14 cellular contexts compared by ENCODE assay signal in genomic region chr11:88327061-88327460, GRCh38.
DNase-seq lines count a peak whose midpoint lies in the region; ATAC-seq and TF ChIP-seq lines count a peak whose summit lies in the region.
"Had no signal": no experiment of that assay in that cellular context is flagged by ENCODE, and none has a peak within 500 bp of the region (broad histone marks: within the 10 kb centered on the region; RNA-seq: fewer than 3 reads in every experiment).

No MANE protein-coding gene starts in this region.

- H3K27ac ChIP-seq in coronary artery: no peak overlapping the region

- peak overlapping the region; percentile 12 for H3K27ac Mint-ChIP-seq in central memory CD8-positive, alpha-beta T cell (ENCODE audit: low read depth)
- H3K27ac Mint-ChIP-seq in T-helper 2 cell treated with Interferon-gamma antibody and Interleukin-4, amounts not matched to agents 5 μg/mL and 100 μg/mL, for 36 hours: no peak overlapping the region
- H3K27ac Mint-ChIP-seq: activated CD4-positive, alpha-beta T cell treated with anti-CD3 and anti-CD28 coated beads for 36 hours had no signal

- H3K4me1 Mint-ChIP-seq in central memory CD8-positive, alpha-beta T cell: peaks cover 87% of the 10 kb centered on the region
- H3K4me1 Mint-ChIP-seq in T-helper 2 cell treated with Interferon-gamma antibody and Interleukin-4, amounts not matched to agents 5 μg/mL and 100 μg/mL, for 36 hours (ENCODE audit: low read depth): peaks cover 84% of the 10 kb centered on the region

- H3K4me3 Mint-ChIP-seq in central memory CD8-positive, alpha-beta T cell: peak overlapping the region; percentile 40
- no peak overlapping the region for H3K4me3 Mint-ChIP-seq in T-helper 2 cell treated with Interferon-gamma antibody and Interleukin-4, amounts not matched to agents 5 μg/mL and 100 μg/mL, for 36 hours
- H3K4me3 Mint-ChIP-seq: activated CD4-positive, alpha-beta T cell treated with anti-CD3 and anti-CD28 coated beads for 36 hours had no signal

- no peaks in the 10 kb centered on the region for H3K27me3 Mint-ChIP-seq in central memory CD8-positive, alpha-beta T cell
- H3K27me3 Mint-ChIP-seq in T-helper 2 cell treated with Interferon-gamma antibody and Interleukin-4, amounts not matched to agents 5 μg/mL and 100 μg/mL, for 36 hours (ENCODE audit: low read depth): no peaks in the 10 kb centered on the region
- H3K27me3 Mint-ChIP-seq: activated CD4-positive, alpha-beta T cell treated with anti-CD3 and anti-CD28 coated beads for 36 hours; activated naive CD8-positive, alpha-beta T cell had no signal

- no peak for TF ChIP-seq CTCF in coronary artery (IDR thresholded peaks at IDR 0.05)

- peak; percentile 67 for ATAC-seq in GM18511 (IDR thresholded peaks at IDR 0.05; ENCODE audit: unreplicated experiment)
- ATAC-seq in GM21528 (IDR thresholded peaks at IDR 0.05; ENCODE audit: low FRiP score, unreplicated experiment): peak; percentile 60
- peak; percentile 43 for ATAC-seq in HG03342 (IDR thresholded peaks at IDR 0.05; ENCODE audit: unreplicated experiment)
- ATAC-seq in central memory CD8-positive, alpha-beta T cell (replicated peaks; ENCODE audit: extremely low read depth, poor library complexity, severe bottlenecking): no peak
- ATAC-seq: Right ventricle myocardium inferior had no signal

- no peak overlapping the region for H3K4me3 ChIP-seq in coronary artery

- DNase-seq in central memory CD8-positive, alpha-beta T cell (ENCODE audit: low spot score in 2 of 2): no peak
- DNase-seq in coronary artery (ENCODE audit: low spot score): no peak
- no peak for DNase-seq in cerebellar nuclear complex (lab: John Stamatoyannopoulos, UW)
- no peak for DNase-seq in nucleus accumbens (lab: John Stamatoyannopoulos, UW)
- DNase-seq in T-helper 2 cell treated with Interferon-gamma antibody and Interleukin-4, amounts not matched to agents 5 μg/mL and 100 μg/mL, for 36 hours (ENCODE audit: low spot score): no peak
- DNase-seq: activated CD4-positive, alpha-beta T cell treated with anti-CD3 and anti-CD28 coated beads for 36 hours; head of caudate nucleus; stimulated activated CD4-positive, alpha-beta T cell treated with anti-CD3 and anti-CD28 coated beads, Interleukin-4, amount 100 ng/mL, for 24 hours; substantia nigra had no signal

- no peaks in the 10 kb centered on the region for H3K9me3 Mint-ChIP-seq in central memory CD8-positive, alpha-beta T cell
- H3K9me3 Mint-ChIP-seq in T-helper 2 cell treated with Interferon-gamma antibody and Interleukin-4, amounts not matched to agents 5 μg/mL and 100 μg/mL, for 36 hours: no peaks in the 10 kb centered on the region

- H3K36me3 Mint-ChIP-seq in central memory CD8-positive, alpha-beta T cell (ENCODE audit: insufficient read depth): peaks cover 75% of the 10 kb centered on the region
- H3K36me3 Mint-ChIP-seq in T-helper 2 cell treated with Interferon-gamma antibody and Interleukin-4, amounts not matched to agents 5 μg/mL and 100 μg/mL, for 36 hours (ENCODE audit: low read depth): peaks cover 90% of the 10 kb centered on the region
